In the genomic region with DNA sequence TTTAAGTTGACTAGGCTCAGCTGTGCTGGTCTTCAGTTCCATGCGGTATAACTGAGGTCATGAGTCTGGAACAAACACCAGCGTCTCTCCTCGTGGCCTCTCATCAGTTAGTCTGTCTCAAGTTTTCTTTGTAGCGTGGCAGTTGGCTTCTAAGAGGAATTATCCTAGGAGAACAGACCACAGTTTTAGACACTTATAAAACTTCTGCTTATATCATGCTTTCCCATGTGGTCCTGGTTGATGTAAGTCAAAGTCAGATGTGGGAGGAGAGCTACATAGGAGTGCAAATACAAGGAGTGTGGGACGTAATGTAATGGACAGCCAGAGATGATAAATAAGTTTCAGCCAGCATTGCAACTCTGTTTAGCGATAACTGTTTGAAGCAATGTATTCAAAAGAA, we compare ENCODE assay signal across 36 cellular contexts.
"Had no signal": no experiment of that assay in that cellular context is flagged by ENCODE, and none has a peak within 500 bp of the region (broad histone marks: within the 10 kb centered on the region; RNA-seq: fewer than 3 reads in every experiment).

No MANE protein-coding gene starts in this region.

- FAIRE-seq: astrocyte had no signal

- H3K27ac Mint-ChIP-seq: activated B cell treated with CpG ODN at 0.5 μM for 24 hours; activated CD4-positive, alpha-beta memory T cell treated with anti-CD3 and anti-CD28 coated beads for 36 hours; activated naive CD8-positive, alpha-beta T cell treated with anti-CD3 and anti-CD28 coated beads for 36 hours; activated T-helper 1 cell treated with anti-CD3 and anti-CD28 coated beads, Interleukin-12 subunit alpha, Interleukin-12 subunit beta, Interleukin-2, Interleukin-4 antibody, amounts not matched to agents 30 ng/mL and 10 ng/mL and 1 ng/mL, durations not matched to agents 14 hours and 24 hours and 36 hours had no signal

- H3K4me3 ChIP-seq: body of pancreas, breast epithelium, MG63, Peyer's patch had no signal

- H3K36me3 ChIP-seq: breast epithelium, MG63, Peyer's patch had no signal

- DNase-seq: activated B cell treated with CpG ODN at 0.5 μM for 24 hours; activated CD4-positive, alpha-beta memory T cell treated with anti-CD3 and anti-CD28 coated beads for 36 hours; activated CD4-positive, alpha-beta T cell treated with anti-CD3 and anti-CD28 coated beads for 4 hours; activated CD4-positive, alpha-beta T cell treated with anti-CD3 and anti-CD28 coated beads, Interleukin-2, amount 50 U/mL, for 1 hour; activated CD4-positive, CD25-positive, alpha-beta regulatory T cell treated with anti-CD3 and anti-CD28 coated beads, Interleukin-2, amount 50 U/mL, for 72 hours; activated CD8-positive, alpha-beta memory T cell treated with anti-CD3 and anti-CD28 coated beads, Interleukin-2, amount 50 U/mL, for 4 hours; activated gamma-delta T cell treated with Interleukin-2 at 50 U/mL for 16 hours; activated naive CD4-positive, alpha-beta T cell treated with anti-CD3 and anti-CD28 coated beads, Interleukin-2, amount 50 U/mL, for 16 hours; activated naive CD8-positive, alpha-beta T cell treated with anti-CD3 and anti-CD28 coated beads for 36 hours; activated T-cell treated with anti-CD3 and anti-CD28 coated beads for 4 hours; activated T-cell treated with anti-CD3 and anti-CD28 coated beads, Interleukin-2, amount 50 U/mL, for 4 hours; amygdala; body of pancreas; Karpas-422; KBM-7; MG63; MV-4-11; NCI-H1092; NCI-H1436 treated with DMSO at 0.1 percent for 48 hours; NCI-H1694 treated with DMSO at 0.1 percent for 48 hours; NCI-H2029; NCI-H345; NCI-H524 treated with DMSO at 0.1 percent for 48 hours; PC-3; Peyer's patch; RPMI8226; SIG-M5; SW 1271; T-helper 1 cell; T-helper 2 cell; T-helper 9 cell had no signal

- H3K4me1 Mint-ChIP-seq: activated B cell treated with CpG ODN at 0.5 μM for 24 hours; activated naive CD8-positive, alpha-beta T cell treated with anti-CD3 and anti-CD28 coated beads for 36 hours had no signal

- H3K4me3 Mint-ChIP-seq: activated B cell treated with CpG ODN at 0.5 μM for 24 hours; activated CD4-positive, alpha-beta memory T cell treated with anti-CD3 and anti-CD28 coated beads for 36 hours; activated naive CD8-positive, alpha-beta T cell treated with anti-CD3 and anti-CD28 coated beads for 36 hours; activated T-cell treated with anti-CD3 and anti-CD28 coated beads, Interleukin-2, amount 50 U/mL, for 4 hours; activated T-helper 1 cell treated with anti-CD3 and anti-CD28 coated beads, Interleukin-12 subunit alpha, Interleukin-12 subunit beta, Interleukin-2, Interleukin-4 antibody, amounts not matched to agents 30 ng/mL and 10 ng/mL and 1 ng/mL, durations not matched to agents 14 hours and 24 hours and 36 hours had no signal

- H3K27ac ChIP-seq: body of pancreas, breast epithelium, Peyer's patch, VCaP had no signal

- H3K9me3 ChIP-seq: body of pancreas, breast epithelium, MG63, Peyer's patch had no signal

- H3K4me1 ChIP-seq: breast epithelium had no signal

- H3K9me3 Mint-ChIP-seq: activated B cell treated with CpG ODN at 0.5 μM for 24 hours; activated CD4-positive, alpha-beta memory T cell treated with anti-CD3 and anti-CD28 coated beads for 36 hours; activated naive CD8-positive, alpha-beta T cell treated with anti-CD3 and anti-CD28 coated beads for 36 hours; activated T-cell treated with anti-CD3 and anti-CD28 coated beads, Interleukin-2, amount 50 U/mL, for 4 hours; activated T-helper 1 cell treated with anti-CD3 and anti-CD28 coated beads, Interleukin-12 subunit alpha, Interleukin-12 subunit beta, Interleukin-2, Interleukin-4 antibody, amounts not matched to agents 30 ng/mL and 10 ng/mL and 1 ng/mL, durations not matched to agents 14 hours and 24 hours and 36 hours had no signal

- H3K27me3 ChIP-seq: body of pancreas, breast epithelium, MG63, Peyer's patch had no signal

- ATAC-seq: activated T-cell treated with anti-CD3 and anti-CD28 coated beads, Interleukin-2, amount 50 U/mL, for 4 hours; body of pancreas; PC-3; SK-N-SH treated with all-trans-retinoic acid at 6 μM for 48 hours had no signal

- H3K27me3 Mint-ChIP-seq: activated B cell treated with CpG ODN at 0.5 μM for 24 hours; activated CD4-positive, alpha-beta memory T cell treated with anti-CD3 and anti-CD28 coated beads for 36 hours; activated naive CD8-positive, alpha-beta T cell treated with anti-CD3 and anti-CD28 coated beads for 36 hours had no signal

- H3K36me3 Mint-ChIP-seq: activated CD4-positive, alpha-beta memory T cell treated with anti-CD3 and anti-CD28 coated beads for 36 hours; activated naive CD8-positive, alpha-beta T cell treated with anti-CD3 and anti-CD28 coated beads for 36 hours had no signal
